ENCODE assay signal across 3 cellular contexts in genomic region chr4:82620126-82620525, GRCh38.
TF ChIP-seq lines count a peak whose summit lies in the region.

No MANE protein-coding gene starts in this region.

TF ChIP-seq in SK-N-SH, 30 proteins besides CTCF, POLR2A, EP300 and RAD21 (continued from another document):
- TF ChIP-seq RCOR1 (IDR thresholded peaks at IDR 0.05; ENCODE audit: low read length) (peak; percentile 92), YY1 (IDR thresholded peaks at IDR 0.05; ENCODE audit: low read depth) (no peak)

TF ChIP-seq in SK-N-SH treated with all-trans-retinoic acid at 6 μM for 48 hours, 23 proteins besides CTCF, POLR2A, EP300 and RAD21 (continued from another document):
- TF ChIP-seq, protein P1, sequence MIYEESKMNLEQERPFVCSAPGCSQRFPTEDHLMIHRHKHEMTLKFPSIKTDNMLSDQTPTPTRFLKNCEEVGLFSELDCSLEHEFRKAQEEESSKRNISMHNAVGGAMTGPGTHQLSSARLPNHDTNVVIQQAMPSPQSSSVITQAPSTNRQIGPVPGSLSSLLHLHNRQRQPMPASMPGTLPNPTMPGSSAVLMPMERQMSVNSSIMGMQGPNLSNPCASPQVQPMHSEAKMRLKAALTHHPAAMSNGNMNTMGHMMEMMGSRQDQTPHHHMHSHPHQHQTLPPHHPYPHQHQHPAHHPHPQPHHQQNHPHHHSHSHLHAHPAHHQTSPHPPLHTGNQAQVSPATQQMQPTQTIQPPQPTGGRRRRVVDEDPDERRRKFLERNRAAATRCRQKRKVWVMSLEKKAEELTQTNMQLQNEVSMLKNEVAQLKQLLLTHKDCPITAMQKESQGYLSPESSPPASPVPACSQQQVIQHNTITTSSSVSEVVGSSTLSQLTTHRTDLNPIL (CRISPR knock-in tag; IDR thresholded peaks at IDR 0.05; ENCODE audit: low read depth) = no peak
- TF ChIP-seq CSDC2 (CRISPR knock-in tag; IDR thresholded peaks at IDR 0.05) (no peak), TOX (CRISPR knock-in tag; IDR thresholded peaks at IDR 0.05; ENCODE audit: borderline replicate concordance) (no peak)
TF ChIP-seq in SK-N-SH treated with all-trans-retinoic acid at 6 μM for 48 hours: peak in this region for 0.

TF ChIP-seq in H1, 55 proteins besides CTCF, POLR2A, EP300 and RAD21 (continued from another document):
- no peak for TF ChIP-seq SIRT6 (IDR thresholded peaks at IDR 0.05; ENCODE audit: low read length)
